Comparison of ENCODE assay signal across 8 cellular contexts in genomic region chr22:47043835-47044721, GRCh38.
DNase-seq lines count a peak whose midpoint lies in the region; ATAC-seq and TF ChIP-seq lines count a peak whose summit lies in the region.

No MANE protein-coding gene starts in this region.

- H3K4me1 ChIP-seq in esophagus (ENCODE audit: control insufficient read depth in 2 of 2, insufficient read depth in 2 of 2, low read length in 1 of 2) (peaks cover 6 to 48% of the 10 kb centered on the region in 2 donors), sigmoid colon (peaks cover 0 to 14% (median 6%) of the 10 kb centered on the region in 4 donors)

- intact Hi-C loops in sigmoid colon (cut with DNase I): no loop called here

- H3K27ac ChIP-seq in esophagus (ENCODE audit: low read depth in 2 of 2, low read length in 1 of 2) (peak overlapping the region; percentile 65 to 86), sigmoid colon (no peak overlapping the region)

- ATAC-seq in GM19351 (IDR thresholded peaks at IDR 0.05; ENCODE audit: unreplicated experiment): no peak
- no peak for ATAC-seq in HG03439 (IDR thresholded peaks at IDR 0.05; ENCODE audit: unreplicated experiment)

- no peak for TF ChIP-seq CTCF in sigmoid colon (IDR thresholded peaks at IDR 0.05)

- 44 to 64% methylated on average over 19 of the region's 19 CpGs for WGBS in esophagus, 2 donors
- 12 to 47% methylated on average over 19 of the region's 19 CpGs for WGBS in sigmoid colon, 2 donors

- H3K4me3 ChIP-seq in esophagus (ENCODE audit: low read depth in 1 of 2, low read length in 2 of 2): no peak overlapping the region
- no peak overlapping the region for H3K4me3 ChIP-seq in sigmoid colon

- H3K36me3 ChIP-seq in esophagus (ENCODE audit: control insufficient read depth in 2 of 2, insufficient read depth in 2 of 2, low read length in 1 of 2) (no peaks in the 10 kb centered on the region), sigmoid colon (no peaks in the 10 kb centered on the region)

- DNase-seq in NCI-H524 (lab: John Stamatoyannopoulos, UW) (peak; percentile 13 to 74), NCI-H524 treated with DMSO at 0.1 percent for 48 hours (lab: John Stamatoyannopoulos, UW) (no peak), NCI-H69 (lab: John Stamatoyannopoulos, UW) (peak; percentile 95), sigmoid colon (peak; percentile 61), GM19240 (ENCODE audit: insufficient read length, low spot score) (no peak)

- TF ChIP-seq POLR2A in sigmoid colon (IDR thresholded peaks at IDR 0.05): no peak

- no peak for TF ChIP-seq EP300 in sigmoid colon (IDR thresholded peaks at IDR 0.05)

- H3K9me3 ChIP-seq in esophagus (ENCODE audit: control insufficient read depth in 2 of 2, insufficient read depth in 1 of 2, low read depth in 1 of 2, low read length in 1 of 2) (no peaks in the 10 kb centered on the region), sigmoid colon (no peaks in the 10 kb centered on the region)

- no peaks in the 10 kb centered on the region for H3K27me3 ChIP-seq in esophagus (ENCODE audit: control insufficient read depth in 1 of 2, insufficient read depth in 2 of 2, low read length in 2 of 2)
- H3K27me3 ChIP-seq in sigmoid colon: no peaks in the 10 kb centered on the region

Comparison
In these comparisons a context has a peak if more than half of its experiments do, and no peak if none do; other contexts are left out.
1. DNase-seq: peak in NCI-H524 (2 of 2), NCI-H69 (single experiment) and sigmoid colon (single experiment); none in NCI-H524 treated with DMSO at 0.1 percent for 48 hours (single experiment) and GM19240 (single experiment).
2. H3K27ac ChIP-seq: peak in esophagus (2 of 2); none in sigmoid colon (0 of 4).